Comparison of ENCODE assay signal across 12 cellular contexts in the genomic region with DNA sequence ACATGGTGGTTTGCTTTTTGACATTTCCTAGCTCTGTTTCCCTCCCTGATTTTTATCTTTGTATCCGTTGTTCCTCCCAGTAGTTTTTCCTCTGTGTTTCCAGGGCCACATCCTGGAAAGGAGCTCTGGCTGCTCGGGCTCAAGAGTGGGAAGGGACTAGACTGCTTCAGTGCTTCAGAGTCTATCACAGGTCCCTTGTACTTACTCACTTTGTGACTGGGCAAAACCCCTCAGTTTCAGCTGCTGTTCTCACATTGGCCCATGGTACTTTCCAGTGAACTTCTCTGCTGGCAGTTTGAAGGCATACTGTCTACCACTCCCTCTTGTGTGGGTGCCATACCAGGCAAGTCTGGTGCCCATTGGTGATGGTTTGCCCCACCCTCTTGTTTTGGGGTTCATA. TPM values are rescaled to one million over a fixed set of nuclear protein-coding genes. Genes with fewer than 3 reads are reported as not detected.
A peak's percentile ranks its signal among the peaks of the same experiment; 100 is the strongest.
DNase-seq lines count a peak whose midpoint lies in the region; ATAC-seq and TF ChIP-seq lines count a peak whose summit lies in the region.
"Had no signal": no experiment of that assay in that cellular context is flagged by ENCODE, and none has a peak within 500 bp of the region (broad histone marks: within the 10 kb centered on the region; RNA-seq: fewer than 3 reads in every experiment).

No MANE protein-coding gene starts in this region.

- H3K4me3 ChIP-seq in GM12865 (ENCODE audit: low read depth, low read length) (no peak overlapping the region), Karpas-422 (ENCODE audit: low read length) (no peak overlapping the region), coronary artery (no peak overlapping the region)

- no peak overlapping the region for H3K9ac ChIP-seq in Karpas-422 (ENCODE audit: low read length)

- no peak for TF ChIP-seq CTCF in GM12865 (IDR thresholded peaks at IDR 0.05; ENCODE audit: insufficient read depth, low read depth, low read length, missing control alignments)
- TF ChIP-seq CTCF in coronary artery (IDR thresholded peaks at IDR 0.05), result no peak

- H3K36me3 ChIP-seq in Karpas-422 (ENCODE audit: insufficient read depth, low read length), result no peaks in the 10 kb centered on the region

- peaks cover 26% of the 10 kb centered on the region for H3K4me1 ChIP-seq in Karpas-422 (ENCODE audit: low read length)

- H2AFZ ChIP-seq in Karpas-422 (ENCODE audit: low read length), result peak overlapping the region; percentile 38

- H3K27ac ChIP-seq in Karpas-422 (ENCODE audit: low read length), result no peak overlapping the region
- no peak overlapping the region for H3K27ac ChIP-seq in coronary artery

- H3K27me3 ChIP-seq in Karpas-422 (ENCODE audit: low read length), result no peaks in the 10 kb centered on the region

- H4K20me1 ChIP-seq in Karpas-422 (ENCODE audit: insufficient read depth, low read depth, low read length), result no peaks in the 10 kb centered on the region

- no peak overlapping the region for H3K4me2 ChIP-seq in Karpas-422 (ENCODE audit: low read depth, low read length, poor library complexity, severe bottlenecking)

- DNase-seq in GM12865 (ENCODE audit: low read depth) (peak; percentile 87), Karpas-422 (no peak), coronary artery (ENCODE audit: low spot score) (no peak), COR-L47 (lab: John Stamatoyannopoulos, UW) (no peak), AG08395 (ENCODE audit: low spot score) (no peak), NCI-H1048 (lab: John Stamatoyannopoulos, UW) (no peak)
- DNase-seq: Caco-2, NCI-H748 treated with DMSO at 0.1 percent for 48 hours had no signal

- ATAC-seq in GM18909 (IDR thresholded peaks at IDR 0.05; ENCODE audit: poor library complexity, unreplicated experiment) (peak; percentile 77), HG02678 (IDR thresholded peaks at IDR 0.05; ENCODE audit: unreplicated experiment) (peak; percentile 87)
- ATAC-seq: esophagus mucosa had no signal

- no peaks in the 10 kb centered on the region for H3K79me2 ChIP-seq in Karpas-422 (ENCODE audit: low read length)

- H3K9me3 ChIP-seq in Karpas-422 (ENCODE audit: low read length), result no peaks in the 10 kb centered on the region
- H3K9me3 ChIP-seq: Caco-2 had no signal

- no peaks in the 10 kb centered on the region for H3K9me2 ChIP-seq in Karpas-422 (replicated peaks; ENCODE audit: insufficient read depth, low read length)

RNA-seq across cellular contexts. Expression of gene STAMBP, which starts 7.5 kb away (rescaled TPM):
- total RNA-seq in Karpas-422 (2014; rRNA removed; shearing (Covaris generic); ENCODE audit: low replicate concordance), result 32.3 and 73.8 TPM in 2 replicates

RNA-seq across cellular contexts. Expression of gene C2orf78, which starts 37.2 kb away (rescaled TPM):
- total RNA-seq in Karpas-422 (2014; rRNA removed; shearing (Covaris generic); ENCODE audit: low replicate concordance), result not detected in 2 replicates
- total RNA-seq: Caco-2, esophagus mucosa, progenitor cell of endocrine pancreas had no signal

RNA-seq across cellular contexts. Expression of gene DUSP11, which starts 41.3 kb away (rescaled TPM):
- total RNA-seq in Karpas-422 (2014; rRNA removed; shearing (Covaris generic); ENCODE audit: low replicate concordance), result 46.4 and 84.2 TPM in 2 replicates
